In genomic region chr3:132596816-132597433, GRCh38 we compare ENCODE assay signal across 11 cellular contexts. TPM values are rescaled to one million over a fixed set of nuclear protein-coding genes. Genes with fewer than 3 reads are reported as not detected.
DNase-seq lines count a peak whose midpoint lies in the region; ATAC-seq, FAIRE-seq and TF ChIP-seq lines count a peak whose summit lies in the region.
"Had no signal": no experiment of that assay in that cellular context is flagged by ENCODE, and none has a peak within 500 bp of the region (broad histone marks: within the 10 kb centered on the region; RNA-seq: fewer than 3 reads in every experiment).

Gene ACKR4, plus strand, starts transcription at chr3:132597270. Its CDS starts 3,128 bp downstream, at chr3:132600398.

- H3K9me2 ChIP-seq in MM.1S (replicated peaks; ENCODE audit: insufficient read depth, low read length): no peaks in the 10 kb centered on the region

- H3K4me3 ChIP-seq in MM.1S (ENCODE audit: low read length): peak within 1 kb of the TSS; percentile 31
- H3K4me3 ChIP-seq in fibroblast of the aortic adventitia (ENCODE audit: low read depth, low read length): peak within 1 kb of the TSS; percentile 54
- H3K4me3 ChIP-seq in pancreas: peak within 1 kb of the TSS in 2 of 4 donors; percentile 10 to 32

- peak; percentile 48 for DNase-seq in EH (ENCODE audit: low read depth)
- peak; percentile 15 for DNase-seq in MM.1S
- DNase-seq in fibroblast of the aortic adventitia (ENCODE audit: low read depth): peak; percentile 55
- DNase-seq in pancreas: no peak
- no peak for DNase-seq in NCI-H82 (lab: John Stamatoyannopoulos, UW)
- DNase-seq: NCI-H510A had no signal

- peak; percentile 58 to 91 (median 86) for ATAC-seq in pancreas
- no peak for ATAC-seq in GM19467 (IDR thresholded peaks at IDR 0.05; ENCODE audit: unreplicated experiment)
- no peak for ATAC-seq in HG03521 (IDR thresholded peaks at IDR 0.05; ENCODE audit: unreplicated experiment)
- no peak for ATAC-seq in HG03175 (IDR thresholded peaks at IDR 0.05; ENCODE audit: unreplicated experiment)

- no peaks in the 10 kb centered on the region for H3K79me2 ChIP-seq in MM.1S (ENCODE audit: low read length)
- H3K79me2 ChIP-seq: parathyroid adenoma had no signal

- intact Hi-C loops in pancreas (cut with DNase I): no loop called here

- no peaks in the 10 kb centered on the region for H3F3A ChIP-seq in MM.1S (ENCODE audit: insufficient read depth, low read length)

- H3K27ac ChIP-seq in MM.1S (ENCODE audit: low read length) (no peak within 1 kb of the TSS), pancreas (peak within 1 kb of the TSS in 1 of 4 donors; percentile 20)
- H3K27ac ChIP-seq: parathyroid adenoma had no signal

- FAIRE-seq in pancreas (lab: Jason Lieb, UNC): peak; percentile 43
- FAIRE-seq: H1 had no signal

- no peaks in the 10 kb centered on the region for H3K36me3 ChIP-seq in MM.1S (replicated peaks; ENCODE audit: insufficient read depth, low read length)
- H3K36me3 ChIP-seq in pancreas: no peaks in the 10 kb centered on the region

- no peaks in the 10 kb centered on the region for H3K27me3 ChIP-seq in MM.1S (replicated peaks; ENCODE audit: insufficient read depth, low read length)
- H3K27me3 ChIP-seq in pancreas: no peaks in the 10 kb centered on the region

- H3K4me1 ChIP-seq in MM.1S (ENCODE audit: low read length) (no peaks in the 10 kb centered on the region), pancreas (peaks cover 0 to 9% (median 0%) of the 10 kb centered on the region in 3 donors)

- 31% methylated on average over 2 of the region's 2 CpGs for WGBS in pancreas, 2 donors

- H3K9me3 ChIP-seq in MM.1S (replicated peaks; ENCODE audit: insufficient read depth, low read length) (no peaks in the 10 kb centered on the region), pancreas (no peaks in the 10 kb centered on the region)

- H3K4me2 ChIP-seq in MM.1S (ENCODE audit: low read depth, low read length): peak within 1 kb of the TSS; percentile 35

- H3K9ac ChIP-seq in MM.1S (ENCODE audit: low read length): no peak within 1 kb of the TSS; the same call in 1 of the 2 replicates
- H3K9ac ChIP-seq: parathyroid adenoma had no signal

- H2AFZ ChIP-seq in MM.1S (ENCODE audit: low read length): peak within 1 kb of the TSS; percentile 19; the same call in 1 of the 2 replicates
- H2AFZ ChIP-seq: parathyroid adenoma had no signal

- no peaks in the 10 kb centered on the region for H4K20me1 ChIP-seq in MM.1S (ENCODE audit: insufficient read depth, low read length)

- TF ChIP-seq CTCF in MM.1S (IDR thresholded peaks at IDR 0.05; ENCODE audit: low read length) (no peak), fibroblast of the aortic adventitia (IDR thresholded peaks at IDR 0.05; ENCODE audit: insufficient read depth, low read length) (no peak), pancreas (IDR thresholded peaks at IDR 0.05) (no peak)

RNA-seq across cellular contexts. Expression of gene ACKR4, which starts in this region (rescaled TPM):
- total RNA-seq in fibroblast of the aortic adventitia (ENCODE audit: low replicate concordance) (11.4 and 175 TPM in 2 replicates), pancreas (1 to 10 TPM in 3 of 6 donors, under 1 TPM in 3; 0.74 to 2.1 (median 1.1) TPM)
- polyA plus RNA-seq in pancreas: 1 to 10 TPM in 1 of 2 donors, under 1 TPM in 1; 0.70 to 1.2 TPM
- total RNA-seq: H1 had no signal
- polyA plus RNA-seq: H1 had no signal

Comparison
In these comparisons a context has a peak if more than half of its experiments do, and no peak if none do; other contexts are left out.
1. DNase-seq: peak in EH (single experiment), MM.1S (single experiment) and fibroblast of the aortic adventitia (single experiment); none in pancreas (0 of 6) and NCI-H82 (single experiment).
2. ATAC-seq: peak in pancreas (4 of 4); none in GM19467 (single experiment), HG03521 (single experiment) and HG03175 (single experiment).